1 cellular context compared by ENCODE assay signal in the genomic region with DNA sequence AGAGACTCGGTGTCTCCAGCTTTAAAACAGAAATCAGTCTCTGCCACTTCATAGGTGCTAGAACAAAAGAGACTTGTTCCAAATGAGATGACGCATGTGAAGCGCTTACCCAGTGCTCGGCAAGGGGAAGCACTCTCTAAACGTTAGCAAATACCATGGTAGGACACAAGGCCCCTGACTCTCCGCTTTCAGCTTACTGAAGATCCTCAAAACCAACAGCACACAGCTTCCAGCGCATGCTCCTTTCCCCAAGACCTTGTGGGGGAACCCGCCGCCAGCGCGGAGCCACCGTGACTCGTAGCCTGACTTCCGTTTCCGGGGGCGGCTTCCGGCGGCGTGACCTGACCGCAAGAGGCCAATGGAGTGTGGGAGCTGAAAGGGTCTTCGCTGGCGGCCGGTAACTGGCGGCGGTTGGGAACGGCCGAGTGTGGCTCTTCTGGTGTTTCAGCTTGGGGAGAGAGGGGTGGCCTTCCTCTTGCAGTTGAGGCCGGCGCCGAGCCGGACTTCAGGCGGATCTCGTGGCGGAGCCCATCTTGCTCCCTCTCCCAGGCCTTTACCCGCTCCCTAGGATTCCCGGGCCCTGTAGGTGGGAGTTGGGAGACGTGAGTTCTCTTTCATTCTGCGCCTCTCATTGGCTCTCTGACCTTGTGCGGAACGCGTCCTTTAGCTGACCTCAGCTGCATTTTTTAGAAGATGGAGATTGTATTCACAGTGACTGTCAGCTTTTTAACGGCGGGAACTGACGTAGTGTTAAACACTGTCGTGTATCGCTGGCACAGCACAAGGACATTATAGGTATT.
TF ChIP-seq lines count a peak whose summit lies in the region.

A gene with protein sequence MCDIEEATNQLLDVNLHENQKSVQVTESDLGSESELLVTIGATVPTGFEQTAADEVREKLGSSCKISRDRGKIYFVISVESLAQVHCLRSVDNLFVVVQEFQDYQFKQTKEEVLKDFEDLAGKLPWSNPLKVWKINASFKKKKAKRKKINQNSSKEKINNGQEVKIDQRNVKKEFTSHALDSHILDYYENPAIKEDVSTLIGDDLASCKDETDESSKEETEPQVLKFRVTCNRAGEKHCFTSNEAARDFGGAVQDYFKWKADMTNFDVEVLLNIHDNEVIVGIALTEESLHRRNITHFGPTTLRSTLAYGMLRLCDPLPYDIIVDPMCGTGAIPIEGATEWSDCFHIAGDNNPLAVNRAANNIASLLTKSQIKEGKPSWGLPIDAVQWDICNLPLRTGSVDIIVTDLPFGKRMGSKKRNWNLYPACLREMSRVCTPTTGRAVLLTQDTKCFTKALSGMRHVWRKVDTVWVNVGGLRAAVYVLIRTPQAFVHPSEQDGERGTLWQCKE (plus strand): TSS at position 324 of the 800 bp plus-strand sequence. CDS start 2,015 bp downstream, outside the sequence.

TF ChIP-seq in H1, 55 proteins besides CTCF, POLR2A, EP300 and RAD21 (continued from another document):
- TF ChIP-seq, protein P1, sequence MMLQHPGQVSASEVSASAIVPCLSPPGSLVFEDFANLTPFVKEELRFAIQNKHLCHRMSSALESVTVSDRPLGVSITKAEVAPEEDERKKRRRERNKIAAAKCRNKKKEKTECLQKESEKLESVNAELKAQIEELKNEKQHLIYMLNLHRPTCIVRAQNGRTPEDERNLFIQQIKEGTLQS (IDR thresholded peaks at IDR 0.05; ENCODE audit: insufficient read depth, low read depth, low read length) = no peak
- TF ChIP-seq MAFK (IDR thresholded peaks at IDR 0.05; ENCODE audit: low read depth, low read length) (0 out of 2 replicates have a peak, but pooled peaks have one; percentile 25), FOSL1 (IDR thresholded peaks at IDR 0.05; ENCODE audit: insufficient read depth, low read depth, low read length) (no peak), TCF12 (IDR thresholded peaks at IDR 0.05; ENCODE audit: low read depth, low read length) (no peak), BCL11A (IDR thresholded peaks at IDR 0.05; ENCODE audit: low read depth in 2 of 2, low read length in 2 of 2) (no peak), BRCA1 (IDR thresholded peaks at IDR 0.05; ENCODE audit: low read depth, low read length) (no peak), SP2 (IDR thresholded peaks at IDR 0.05; ENCODE audit: low read length) (no peak)
